10 cellular contexts compared by ENCODE assay signal in the genomic region with DNA sequence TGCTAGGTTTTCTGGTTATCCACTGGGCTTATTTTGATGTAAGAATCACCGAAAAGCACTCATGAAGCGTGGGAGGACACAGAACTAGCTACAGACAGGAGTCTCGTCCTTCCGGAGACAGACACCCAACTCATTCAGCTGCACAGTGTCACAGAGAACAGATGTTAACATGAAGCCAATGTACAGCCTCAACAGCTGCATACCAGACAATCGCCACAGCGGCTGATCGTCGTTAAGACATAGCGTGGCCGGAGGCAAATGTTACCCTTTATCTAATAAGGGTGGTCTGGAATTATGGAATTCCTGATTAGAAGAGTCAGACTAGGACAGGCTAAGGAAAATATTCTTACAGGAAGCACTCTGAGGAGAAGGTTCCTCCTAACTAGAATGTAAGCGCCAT. TPM values are rescaled to one million over a fixed set of nuclear protein-coding genes. Genes with fewer than 3 reads are reported as not detected.
DNase-seq lines count a peak whose midpoint lies in the region; ATAC-seq and TF ChIP-seq lines count a peak whose summit lies in the region.
"Had no signal": no experiment of that assay in that cellular context is flagged by ENCODE, and none has a peak within 500 bp of the region (broad histone marks: within the 10 kb centered on the region; RNA-seq: fewer than 3 reads in every experiment).

No MANE protein-coding gene starts in this region.

- peak overlapping the region in 1 of 2 experiments; percentile 76 for H2BK12ac ChIP-seq in mesenchymal stem cell (ENCODE audit: low read length in 2 of 2)

- no peak overlapping the region for H4K8ac ChIP-seq in mesenchymal stem cell (ENCODE audit: low read length)

- peaks cover 0 to 4% of the 10 kb centered on the region in 2 donors for H3K36me3 Mint-ChIP-seq in activated T-cell treated with anti-CD3 and anti-CD28 coated beads, Interleukin-2, amount 50 U/mL, for 72 hours (ENCODE audit: insufficient read depth in 2 of 2)
- H3K36me3 Mint-ChIP-seq in activated CD8-positive, alpha-beta T cell treated with anti-CD3 and anti-CD28 coated beads, Interleukin-2, amount 10 ng/mL, durations not matched to agents 7 days and 5 days (ENCODE audit: low read depth): peaks cover 3% of the 10 kb centered on the region

- no peak overlapping the region for H4K91ac ChIP-seq in mesenchymal stem cell (ENCODE audit: low read length)

- H3K27me3 ChIP-seq in mesenchymal stem cell (ENCODE audit: control insufficient read depth in 1 of 2, insufficient read depth in 1 of 2, low read length in 2 of 2) (no peaks in the 10 kb centered on the region), stomach (peaks cover 0 to 26% (median 21%) of the 10 kb centered on the region in 3 donors)

- H2BK120ac ChIP-seq in mesenchymal stem cell (ENCODE audit: low read depth, low read length): no peak overlapping the region

- no peak overlapping the region for H3K23ac ChIP-seq in mesenchymal stem cell (ENCODE audit: low read length in 2 of 2)

- DNase-seq in activated T-cell treated with anti-CD3 and anti-CD28 coated beads, Interleukin-2, amount 50 U/mL, for 72 hours: no peak
- DNase-seq in activated T-cell treated with anti-CD3 and anti-CD28 coated beads for 4 hours (no peak), mesenchymal stem cell (peak; percentile 4), stomach (no peak), HUDEP-2 (lab: John Stamatoyannopoulos, UW; ENCODE audit: unreplicated experiment in 76 of 76) (no peak)
- DNase-seq in activated CD8-positive, alpha-beta T cell treated with anti-CD3 and anti-CD28 coated beads, Interleukin-2, amount 10 ng/mL, durations not matched to agents 7 days and 5 days: no peak
- DNase-seq: NCI-H1436 treated with DMSO at 0.1 percent for 48 hours; stimulated activated naive CD4-positive, alpha-beta T cell had no signal

- peaks cover 31% of the 10 kb centered on the region for H3K27me3 Mint-ChIP-seq in activated T-cell treated with anti-CD3 and anti-CD28 coated beads, Interleukin-2, amount 50 U/mL, for 72 hours (ENCODE audit: low read depth)
- peaks cover 37% of the 10 kb centered on the region for H3K27me3 Mint-ChIP-seq in activated CD8-positive, alpha-beta T cell treated with anti-CD3 and anti-CD28 coated beads, Interleukin-2, amount 10 ng/mL, durations not matched to agents 7 days and 5 days (ENCODE audit: low read depth)

- ATAC-seq in activated T-cell treated with anti-CD3 and anti-CD28 coated beads, Interleukin-2, amount 50 U/mL, for 72 hours (replicated peaks in 1 of 2): no peak
- ATAC-seq in activated CD8-positive, alpha-beta T cell treated with anti-CD3 and anti-CD28 coated beads, Interleukin-2, amount 10 ng/mL, durations not matched to agents 7 days and 5 days: no peak
- ATAC-seq in HG03280 (IDR thresholded peaks at IDR 0.05; ENCODE audit: unreplicated experiment) (no peak), GM21737 (IDR thresholded peaks at IDR 0.05; ENCODE audit: unreplicated experiment) (no peak)

- TF ChIP-seq CTCF in stomach (IDR thresholded peaks at IDR 0.05): no peak

- TF ChIP-seq EP300 in stomach (IDR thresholded peaks at IDR 0.05): no peak

- no peaks in the 10 kb centered on the region for H3K4me1 Mint-ChIP-seq in activated T-cell treated with anti-CD3 and anti-CD28 coated beads, Interleukin-2, amount 50 U/mL, for 72 hours (ENCODE audit: low read depth)
- peaks cover 2% of the 10 kb centered on the region for H3K4me1 Mint-ChIP-seq in activated CD8-positive, alpha-beta T cell treated with anti-CD3 and anti-CD28 coated beads, Interleukin-2, amount 10 ng/mL, durations not matched to agents 7 days and 5 days (ENCODE audit: low read depth)

- TF ChIP-seq POLR2A in stomach (IDR thresholded peaks at IDR 0.05): no peak

- H3K9me3 ChIP-seq in mesenchymal stem cell (ENCODE audit: control insufficient read depth, low read length) (no peaks in the 10 kb centered on the region), stomach (no peaks in the 10 kb centered on the region)

- H3K36me3 ChIP-seq in mesenchymal stem cell (ENCODE audit: control insufficient read depth in 1 of 2, insufficient read depth in 2 of 2, low read depth in 1 of 2, low read length in 2 of 2) (no peaks in the 10 kb centered on the region), stomach (no peaks in the 10 kb centered on the region)

- WGBS in mesenchymal stem cell: 83% methylated on average over 11 of the region's 11 CpGs
- 78 to 91% (median 88%) methylated on average over 11 of the region's 11 CpGs for WGBS in stomach, 5 donors

- peak overlapping the region; percentile 90 for H3K9ac ChIP-seq in mesenchymal stem cell (ENCODE audit: low read length)

- no peak overlapping the region for H3K27ac ChIP-seq in mesenchymal stem cell (ENCODE audit: low read length, poor library complexity, severe bottlenecking)
- peak overlapping the region in 1 of 5 donors; percentile 89 for H3K27ac ChIP-seq in stomach

- peak overlapping the region; percentile 68 to 78 for H3K4me3 Mint-ChIP-seq in activated T-cell treated with anti-CD3 and anti-CD28 coated beads, Interleukin-2, amount 50 U/mL, for 72 hours
- H3K4me3 Mint-ChIP-seq in activated CD8-positive, alpha-beta T cell treated with anti-CD3 and anti-CD28 coated beads, Interleukin-2, amount 10 ng/mL, durations not matched to agents 7 days and 5 days: peak overlapping the region; percentile 41

- H2BK5ac ChIP-seq in mesenchymal stem cell (ENCODE audit: low read depth, low read length, poor library complexity, severe bottlenecking): no peak overlapping the region

- no peak overlapping the region for H3K18ac ChIP-seq in mesenchymal stem cell (ENCODE audit: low read depth in 1 of 2, low read length in 2 of 2)

- H3K14ac ChIP-seq in mesenchymal stem cell (ENCODE audit: low read length in 2 of 2): no peak overlapping the region

- H2AK5ac ChIP-seq in mesenchymal stem cell (ENCODE audit: low read length, severe bottlenecking): no peak overlapping the region

- no peak overlapping the region for H3K4ac ChIP-seq in mesenchymal stem cell (ENCODE audit: low read depth in 1 of 2, low read length in 2 of 2)

- no peak overlapping the region for H3K4me2 ChIP-seq in mesenchymal stem cell (ENCODE audit: low read length, poor library complexity, severe bottlenecking)

- POLR2A ChIA-PET in activated CD8-positive, alpha-beta T cell treated with anti-CD3 and anti-CD28 coated beads, Interleukin-2, amount 10 ng/mL, durations not matched to agents 7 days and 5 days (lab: Charles Lee): no interaction called here

- no peak overlapping the region for H2AFZ ChIP-seq in mesenchymal stem cell (ENCODE audit: low read depth, low read length)

- H2BK15ac ChIP-seq in mesenchymal stem cell (ENCODE audit: low read depth, poor library complexity, severe bottlenecking): no peak overlapping the region

- CTCF ChIA-PET in activated CD8-positive, alpha-beta T cell treated with anti-CD3 and anti-CD28 coated beads, Interleukin-2, amount 10 ng/mL, durations not matched to agents 7 days and 5 days (lab: Charles Lee): interaction anchor here (1.3 kb wide), 1 partner anchor 63 kb away, joined by 3 read pairs; no protein-coding TSS in a partner anchor

- no peaks in the 10 kb centered on the region for H3K9me3 Mint-ChIP-seq in activated T-cell treated with anti-CD3 and anti-CD28 coated beads, Interleukin-2, amount 50 U/mL, for 72 hours
- no peaks in the 10 kb centered on the region for H3K9me3 Mint-ChIP-seq in activated CD8-positive, alpha-beta T cell treated with anti-CD3 and anti-CD28 coated beads, Interleukin-2, amount 10 ng/mL, durations not matched to agents 7 days and 5 days (ENCODE audit: insufficient read depth)

- intact Hi-C loops in stomach (cut with DNase I; ENCODE audit: low total_unique reads): no loop called here

- H3K4me3 ChIP-seq in mesenchymal stem cell (ENCODE audit: insufficient read depth in 1 of 2, low read depth in 1 of 2, low read length in 2 of 2): peak overlapping the region in 1 of 2 experiments; percentile 83
- peak overlapping the region in 3 of 4 donors; percentile 62 to 71 (median 64) for H3K4me3 ChIP-seq in stomach

- H3K27ac Mint-ChIP-seq in activated T-cell treated with anti-CD3 and anti-CD28 coated beads, Interleukin-2, amount 50 U/mL, for 72 hours: no peak overlapping the region
- no peak overlapping the region for H3K27ac Mint-ChIP-seq in activated CD8-positive, alpha-beta T cell treated with anti-CD3 and anti-CD28 coated beads, Interleukin-2, amount 10 ng/mL, durations not matched to agents 7 days and 5 days

- peaks cover 6% of the 10 kb centered on the region for H3K79me1 ChIP-seq in mesenchymal stem cell (replicated peaks; ENCODE audit: low read length, poor library complexity, severe bottlenecking)

- peaks cover 2% of the 10 kb centered on the region for H3K4me1 ChIP-seq in mesenchymal stem cell (ENCODE audit: control insufficient read depth, insufficient read depth, low read depth, low read length)
- peaks cover 0 to 30% (median 17%) of the 10 kb centered on the region in 4 donors for H3K4me1 ChIP-seq in stomach

RNA-seq across cellular contexts. Expression of gene PYGO1, which starts 1.2 kb away (rescaled TPM):
- total RNA-seq in activated T-cell treated with anti-CD3 and anti-CD28 coated beads, Interleukin-2, amount 50 U/mL, for 72 hours: not detected
- not detected for total RNA-seq in activated CD8-positive, alpha-beta T cell treated with anti-CD3 and anti-CD28 coated beads, Interleukin-2, amount 10 ng/mL, durations not matched to agents 7 days and 5 days
- 7.4 TPM for polyA plus RNA-seq in mesenchymal stem cell (2013, experiment 1 of 2)
- polyA plus RNA-seq in mesenchymal stem cell (2013, experiment 2 of 2): 7.1 TPM
- total RNA-seq in stomach: 10 to 100 TPM in 2 of 5 donors, 1 to 10 TPM in 2, not detected in 1; 4.1 to 15.2 (median 10.0) TPM
- polyA plus RNA-seq in stomach: 1 to 10 TPM in 1 of 3 donors, under 1 TPM in 2; 0.61 to 1.5 (median 0.93) TPM
